Comparison of ENCODE assay signal across 1 cellular context in the genomic region with DNA sequence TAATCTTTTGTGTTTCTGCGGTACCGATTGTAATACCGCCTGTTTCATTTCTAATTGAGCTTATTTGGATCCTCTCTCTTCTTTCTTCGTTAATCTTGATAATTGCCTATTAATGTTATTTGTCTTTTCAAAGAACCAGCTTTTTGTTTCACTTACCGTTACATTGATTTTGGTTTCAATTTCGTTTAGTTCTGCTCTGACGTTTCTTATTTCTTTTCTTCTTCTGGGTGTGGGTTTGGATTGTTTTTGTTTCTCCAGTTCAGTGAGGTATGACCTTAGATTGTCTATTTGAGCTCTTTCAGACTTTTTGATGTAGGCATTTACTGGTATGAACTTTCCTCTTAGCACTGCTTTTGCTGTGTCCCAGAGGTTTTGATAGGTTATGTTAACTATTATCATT.
TF ChIP-seq lines count a peak whose summit lies in the region.

No MANE protein-coding gene starts in this region.

TF ChIP-seq in GM12878, 131 proteins besides CTCF, POLR2A, EP300 and RAD21:
- TF ChIP-seq BCL11A (IDR thresholded peaks at IDR 0.05; ENCODE audit: low read depth, low read length) (no peak), JUNB (IDR thresholded peaks at IDR 0.05) (no peak), GATAD2B (conservative IDR thresholded peaks at IDR 0.05; ENCODE audit: low read depth) (no peak), MTA2 (IDR thresholded peaks at IDR 0.05; ENCODE audit: low read depth) (no peak), ZZZ3 (IDR thresholded peaks at IDR 0.05; ENCODE audit: control insufficient read depth, insufficient read length, low read depth) (no peak), ESRRA (IDR thresholded peaks at IDR 0.05; ENCODE audit: low read length) (no peak), NFYA (IDR thresholded peaks at IDR 0.05; ENCODE audit: borderline replicate concordance, low read depth, low read length) (no peak), RFX5 (IDR thresholded peaks at IDR 0.05; ENCODE audit: low read depth, low read length) (no peak), CBFB (IDR thresholded peaks at IDR 0.05; ENCODE audit: low read depth) (no peak), SUPT20H (IDR thresholded peaks at IDR 0.05; ENCODE audit: borderline replicate concordance, control insufficient read depth, low read depth, low read length) (no peak), KLF5 (IDR thresholded peaks at IDR 0.05; ENCODE audit: partially characterized antibody) (no peak), CREB1 (IDR thresholded peaks at IDR 0.05; ENCODE audit: low read depth) (no peak), NR2C1 (IDR thresholded peaks at IDR 0.05) (no peak), ZNF207 (IDR thresholded peaks at IDR 0.05; ENCODE audit: borderline replicate concordance) (no peak), YY1 (IDR thresholded peaks at IDR 0.05; ENCODE audit: low read depth, low read length) (no peak)
- TF ChIP-seq, protein P1, sequence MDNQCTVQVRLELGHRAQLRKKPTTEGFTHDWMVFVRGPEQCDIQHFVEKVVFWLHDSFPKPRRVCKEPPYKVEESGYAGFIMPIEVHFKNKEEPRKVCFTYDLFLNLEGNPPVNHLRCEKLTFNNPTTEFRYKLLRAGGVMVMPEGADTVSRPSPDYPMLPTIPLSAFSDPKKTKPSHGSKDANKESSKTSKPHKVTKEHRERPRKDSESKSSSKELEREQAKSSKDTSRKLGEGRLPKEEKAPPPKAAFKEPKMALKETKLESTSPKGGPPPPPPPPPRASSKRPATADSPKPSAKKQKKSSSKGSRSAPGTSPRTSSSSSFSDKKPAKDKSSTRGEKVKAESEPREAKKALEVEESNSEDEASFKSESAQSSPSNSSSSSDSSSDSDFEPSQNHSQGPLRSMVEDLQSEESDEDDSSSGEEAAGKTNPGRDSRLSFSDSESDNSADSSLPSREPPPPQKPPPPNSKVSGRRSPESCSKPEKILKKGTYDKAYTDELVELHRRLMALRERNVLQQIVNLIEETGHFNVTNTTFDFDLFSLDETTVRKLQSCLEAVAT (IDR thresholded peaks at IDR 0.05) = no peak
- TF ChIP-seq, protein P2, sequence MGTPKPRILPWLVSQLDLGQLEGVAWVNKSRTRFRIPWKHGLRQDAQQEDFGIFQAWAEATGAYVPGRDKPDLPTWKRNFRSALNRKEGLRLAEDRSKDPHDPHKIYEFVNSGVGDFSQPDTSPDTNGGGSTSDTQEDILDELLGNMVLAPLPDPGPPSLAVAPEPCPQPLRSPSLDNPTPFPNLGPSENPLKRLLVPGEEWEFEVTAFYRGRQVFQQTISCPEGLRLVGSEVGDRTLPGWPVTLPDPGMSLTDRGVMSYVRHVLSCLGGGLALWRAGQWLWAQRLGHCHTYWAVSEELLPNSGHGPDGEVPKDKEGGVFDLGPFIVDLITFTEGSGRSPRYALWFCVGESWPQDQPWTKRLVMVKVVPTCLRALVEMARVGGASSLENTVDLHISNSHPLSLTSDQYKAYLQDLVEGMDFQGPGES (IDR thresholded peaks at IDR 0.05) = no peak
- TF ChIP-seq, protein P3, sequence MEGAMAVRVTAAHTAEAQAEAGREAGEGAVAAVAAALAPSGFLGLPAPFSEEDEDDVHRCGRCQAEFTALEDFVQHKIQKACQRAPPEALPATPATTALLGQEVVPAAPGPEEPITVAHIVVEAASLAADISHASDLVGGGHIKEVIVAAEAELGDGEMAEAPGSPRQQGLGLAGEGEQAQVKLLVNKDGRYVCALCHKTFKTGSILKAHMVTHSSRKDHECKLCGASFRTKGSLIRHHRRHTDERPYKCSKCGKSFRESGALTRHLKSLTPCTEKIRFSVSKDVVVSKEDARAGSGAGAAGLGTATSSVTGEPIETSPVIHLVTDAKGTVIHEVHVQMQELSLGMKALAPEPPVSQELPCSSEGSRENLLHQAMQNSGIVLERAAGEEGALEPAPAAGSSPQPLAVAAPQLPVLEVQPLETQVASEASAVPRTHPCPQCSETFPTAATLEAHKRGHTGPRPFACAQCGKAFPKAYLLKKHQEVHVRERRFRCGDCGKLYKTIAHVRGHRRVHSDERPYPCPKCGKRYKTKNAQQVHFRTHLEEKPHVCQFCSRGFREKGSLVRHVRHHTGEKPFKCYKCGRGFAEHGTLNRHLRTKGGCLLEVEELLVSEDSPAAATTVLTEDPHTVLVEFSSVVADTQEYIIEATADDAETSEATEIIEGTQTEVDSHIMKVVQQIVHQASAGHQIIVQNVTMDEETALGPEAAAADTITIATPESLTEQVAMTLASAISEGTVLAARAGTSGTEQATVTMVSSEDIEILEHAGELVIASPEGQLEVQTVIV (IDR thresholded peaks at IDR 0.05; ENCODE audit: borderline replicate concordance, partially characterized antibody) = no peak
- TF ChIP-seq, protein P4, sequence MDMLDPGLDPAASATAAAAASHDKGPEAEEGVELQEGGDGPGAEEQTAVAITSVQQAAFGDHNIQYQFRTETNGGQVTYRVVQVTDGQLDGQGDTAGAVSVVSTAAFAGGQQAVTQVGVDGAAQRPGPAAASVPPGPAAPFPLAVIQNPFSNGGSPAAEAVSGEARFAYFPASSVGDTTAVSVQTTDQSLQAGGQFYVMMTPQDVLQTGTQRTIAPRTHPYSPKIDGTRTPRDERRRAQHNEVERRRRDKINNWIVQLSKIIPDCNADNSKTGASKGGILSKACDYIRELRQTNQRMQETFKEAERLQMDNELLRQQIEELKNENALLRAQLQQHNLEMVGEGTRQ (IDR thresholded peaks at IDR 0.05; ENCODE audit: borderline replicate concordance, low read depth, low read length) = no peak
- TF ChIP-seq, protein P5, sequence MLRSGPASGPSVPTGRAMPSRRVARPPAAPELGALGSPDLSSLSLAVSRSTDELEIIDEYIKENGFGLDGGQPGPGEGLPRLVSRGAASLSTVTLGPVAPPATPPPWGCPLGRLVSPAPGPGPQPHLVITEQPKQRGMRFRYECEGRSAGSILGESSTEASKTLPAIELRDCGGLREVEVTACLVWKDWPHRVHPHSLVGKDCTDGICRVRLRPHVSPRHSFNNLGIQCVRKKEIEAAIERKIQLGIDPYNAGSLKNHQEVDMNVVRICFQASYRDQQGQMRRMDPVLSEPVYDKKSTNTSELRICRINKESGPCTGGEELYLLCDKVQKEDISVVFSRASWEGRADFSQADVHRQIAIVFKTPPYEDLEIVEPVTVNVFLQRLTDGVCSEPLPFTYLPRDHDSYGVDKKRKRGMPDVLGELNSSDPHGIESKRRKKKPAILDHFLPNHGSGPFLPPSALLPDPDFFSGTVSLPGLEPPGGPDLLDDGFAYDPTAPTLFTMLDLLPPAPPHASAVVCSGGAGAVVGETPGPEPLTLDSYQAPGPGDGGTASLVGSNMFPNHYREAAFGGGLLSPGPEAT (IDR thresholded peaks at IDR 0.05; ENCODE audit: low read depth) = no peak
